In genomic region chr1:61094677-61095076, GRCh38 we compare ENCODE assay signal across 21 cellular contexts. TPM values are rescaled to one million over a fixed set of nuclear protein-coding genes. Genes with fewer than 3 reads are reported as not detected.
DNase-seq lines count a peak whose midpoint lies in the region; TF ChIP-seq lines count a peak whose summit lies in the region.
"Had no signal": no experiment of that assay in that cellular context is flagged by ENCODE, and none has a peak within 500 bp of the region (broad histone marks: within the 10 kb centered on the region; RNA-seq: fewer than 3 reads in every experiment).

No MANE protein-coding gene starts in this region.

- H3K9me3 ChIP-seq in Karpas-422 (ENCODE audit: low read length): no peaks in the 10 kb centered on the region
- no peaks in the 10 kb centered on the region for H3K9me3 ChIP-seq in mesenchymal stem cell (ENCODE audit: control insufficient read depth, low read length)
- H3K9me3 ChIP-seq in subcutaneous abdominal adipose tissue (ENCODE audit: control insufficient read depth in 5 of 5, low read length in 5 of 5): no peaks in the 10 kb centered on the region

- H3K27me3 Mint-ChIP-seq in chondrocyte (ENCODE audit: low read depth): no peaks in the 10 kb centered on the region

- no peaks in the 10 kb centered on the region for H3K27me3 ChIP-seq in Karpas-422 (ENCODE audit: low read length)
- no peaks in the 10 kb centered on the region for H3K27me3 ChIP-seq in mesenchymal stem cell (ENCODE audit: control insufficient read depth in 1 of 2, insufficient read depth in 1 of 2, low read length in 2 of 2)
- no peaks in the 10 kb centered on the region for H3K27me3 ChIP-seq in subcutaneous abdominal adipose tissue (ENCODE audit: control insufficient read depth in 5 of 5, insufficient read depth in 4 of 5, low read length in 5 of 5)

- H3K36me3 Mint-ChIP-seq in chondrocyte (ENCODE audit: low read depth): peaks cover 4% of the 10 kb centered on the region
- H3K36me3 Mint-ChIP-seq: natural killer cell treated with Interleukin-12 subunit alpha and Interleukin-12 subunit beta and Interleukin-15 and Interleukin-18, amount 100 ng/mL, for 72 hours had no signal

- H3K14ac ChIP-seq in mesenchymal stem cell (ENCODE audit: low read length in 2 of 2): no peak overlapping the region

- no peak overlapping the region for H2BK15ac ChIP-seq in mesenchymal stem cell (ENCODE audit: low read depth, poor library complexity, severe bottlenecking)

- no peak overlapping the region for H3K18ac ChIP-seq in mesenchymal stem cell (ENCODE audit: low read depth in 1 of 2, low read length in 2 of 2)

- no peak overlapping the region for H2BK120ac ChIP-seq in mesenchymal stem cell (ENCODE audit: low read depth, low read length)

- no peak overlapping the region for H4K8ac ChIP-seq in mesenchymal stem cell (ENCODE audit: low read length)

- no peak overlapping the region for H4K91ac ChIP-seq in mesenchymal stem cell (ENCODE audit: low read length)

- H4K20me1 ChIP-seq in Karpas-422 (ENCODE audit: insufficient read depth, low read depth, low read length): peaks cover 29% of the 10 kb centered on the region

- H3K27ac ChIP-seq in Karpas-422 (ENCODE audit: low read length) (no peak overlapping the region; the same call in 1 of the 2 replicates), mesenchymal stem cell (ENCODE audit: low read length, poor library complexity, severe bottlenecking) (no peak overlapping the region), subcutaneous abdominal adipose tissue (ENCODE audit: low read depth, low read length) (peak overlapping the region; percentile 11)
- H3K27ac ChIP-seq: HL-60 had no signal

- H3K9me2 ChIP-seq in Karpas-422 (replicated peaks; ENCODE audit: insufficient read depth, low read length): no peaks in the 10 kb centered on the region

- no peak overlapping the region for H2BK12ac ChIP-seq in mesenchymal stem cell (ENCODE audit: low read length in 2 of 2)

- no peak overlapping the region for H2AK5ac ChIP-seq in mesenchymal stem cell (ENCODE audit: low read length, severe bottlenecking)

- H3K27ac Mint-ChIP-seq in chondrocyte (ENCODE audit: unreplicated experiment): peak overlapping the region; percentile 20
- H3K27ac Mint-ChIP-seq: natural killer cell treated with Interleukin-12 subunit alpha and Interleukin-12 subunit beta and Interleukin-15 and Interleukin-18, amount 100 ng/mL, for 72 hours; T-helper 17 cell had no signal

- H3K79me1 ChIP-seq in mesenchymal stem cell (replicated peaks; ENCODE audit: low read length, poor library complexity, severe bottlenecking): peaks cover 1% of the 10 kb centered on the region

- H3K4me3 ChIP-seq in Karpas-422 (ENCODE audit: low read length) (no peak overlapping the region), mesenchymal stem cell (ENCODE audit: insufficient read depth in 1 of 2, low read depth in 1 of 2, low read length in 2 of 2) (peak overlapping the region in 1 of 2 experiments; percentile 47), subcutaneous abdominal adipose tissue (ENCODE audit: low read depth in 1 of 5, low read length in 5 of 5) (peak overlapping the region in 1 of 5 donors; percentile 0)
- H3K4me3 ChIP-seq: skin epidermis had no signal

- no peak overlapping the region for H3K4ac ChIP-seq in mesenchymal stem cell (ENCODE audit: low read depth in 1 of 2, low read length in 2 of 2)

- H3K9me3 Mint-ChIP-seq in chondrocyte (ENCODE audit: low read depth): no peaks in the 10 kb centered on the region
- H3K9me3 Mint-ChIP-seq: natural killer cell treated with Interleukin-12 subunit alpha and Interleukin-12 subunit beta and Interleukin-15 and Interleukin-18, amount 100 ng/mL, for 72 hours had no signal

- H3K4me1 ChIP-seq in Karpas-422 (ENCODE audit: low read length): peaks cover 60% of the 10 kb centered on the region
- H3K4me1 ChIP-seq in mesenchymal stem cell (ENCODE audit: control insufficient read depth, insufficient read depth, low read depth, low read length): no peaks in the 10 kb centered on the region
- H3K4me1 ChIP-seq in subcutaneous abdominal adipose tissue (ENCODE audit: control insufficient read depth in 5 of 5, insufficient read depth in 5 of 5, low read length in 5 of 5): peaks cover 0 to 54% (median 47%) of the 10 kb centered on the region in 5 donors

- H3K23ac ChIP-seq in mesenchymal stem cell (ENCODE audit: low read length in 2 of 2): no peak overlapping the region

- H3K36me3 ChIP-seq in Karpas-422 (ENCODE audit: insufficient read depth, low read length) (peaks cover 11% of the 10 kb centered on the region; the same call in 1 of the 2 replicates), mesenchymal stem cell (ENCODE audit: control insufficient read depth in 1 of 2, insufficient read depth in 2 of 2, low read depth in 1 of 2, low read length in 2 of 2) (no peaks in the 10 kb centered on the region), subcutaneous abdominal adipose tissue (ENCODE audit: control insufficient read depth in 5 of 5, insufficient read depth in 5 of 5, low read length in 5 of 5) (no peaks in the 10 kb centered on the region)

- no peak for DNase-seq in Karpas-422
- no peak for DNase-seq in chondrocyte (ENCODE audit: low spot score)
- no peak for DNase-seq in mesenchymal stem cell
- DNase-seq in mesenteric fat pad (ENCODE audit: low spot score): no peak
- DNase-seq in H4 (ENCODE audit: low spot score): no peak
- DNase-seq in iPS-NIHi7 (ENCODE audit: extremely low spot score): no peak
- DNase-seq: activated gamma-delta T cell treated with Interleukin-2 at 50 U/mL for 16 hours; DMS 273 treated with DMSO at 0.1 percent for 48 hours; effector memory CD4-positive, alpha-beta T cell; glutamatergic neuron; left colon; NCI-H1694; NCI-H2171; NCI-H524 treated with DMSO at 0.1 percent for 48 hours; stimulated activated CD4-positive, alpha-beta T cell treated with anti-CD3 and anti-CD28 coated beads, Interleukin-2, amount 100 ng/mL, for 24 hours; substantia nigra; T-helper 17 cell had no signal

- no peak overlapping the region for H3K4me3 Mint-ChIP-seq in chondrocyte (ENCODE audit: unreplicated experiment)
- H3K4me3 Mint-ChIP-seq: natural killer cell treated with Interleukin-12 subunit alpha and Interleukin-12 subunit beta and Interleukin-15 and Interleukin-18, amount 100 ng/mL, for 72 hours; T-helper 17 cell had no signal

- H3K9ac ChIP-seq in Karpas-422 (ENCODE audit: low read length): no peak overlapping the region
- H3K9ac ChIP-seq in mesenchymal stem cell (ENCODE audit: low read length): peak overlapping the region; percentile 66
- H3K9ac ChIP-seq in subcutaneous abdominal adipose tissue (ENCODE audit: low read length in 5 of 5): peak overlapping the region in 1 of 5 donors; percentile 32

- WGBS in mesenchymal stem cell: 83% methylated on average over 1 of the region's 2 CpGs

- H3K4me1 Mint-ChIP-seq in chondrocyte (ENCODE audit: low read depth): peaks cover 42% of the 10 kb centered on the region

- H2AFZ ChIP-seq in Karpas-422 (ENCODE audit: low read length) (no peak overlapping the region), mesenchymal stem cell (ENCODE audit: low read depth, low read length) (no peak overlapping the region)

- TF ChIP-seq CTCF in chondrocyte (IDR thresholded peaks at IDR 0.05): no peak

- H2BK5ac ChIP-seq in mesenchymal stem cell (ENCODE audit: low read depth, low read length, poor library complexity, severe bottlenecking): no peak overlapping the region

- peaks cover 93% of the 10 kb centered on the region for H3K79me2 ChIP-seq in Karpas-422 (ENCODE audit: low read length)

- H3K4me2 ChIP-seq in Karpas-422 (ENCODE audit: low read depth, low read length, poor library complexity, severe bottlenecking): peak overlapping the region; percentile 36
- no peak overlapping the region for H3K4me2 ChIP-seq in mesenchymal stem cell (ENCODE audit: low read length, poor library complexity, severe bottlenecking)

RNA-seq across cellular contexts. Expression of gene NFIA, which starts 12.3 kb away (rescaled TPM):
- 15.8 and 38.3 TPM in 2 replicates for total RNA-seq in Karpas-422 (2014; rRNA removed; shearing (Covaris generic); ENCODE audit: low replicate concordance)
- total RNA-seq in chondrocyte (43.0 to 64.1 TPM (median 47.3 TPM) in 3 replicates), mesenteric fat pad (111 TPM)
- polyA plus RNA-seq in mesenchymal stem cell (2013, experiment 1 of 2): 5.0 TPM
- polyA plus RNA-seq in mesenchymal stem cell (2013, experiment 2 of 2): 4.9 TPM
- 3.9 and 7.4 TPM in 2 replicates for total RNA-seq in H4 (2014; rRNA removed; shearing (Covaris generic))
